Comparison of ENCODE assay signal across 15 cellular contexts in the genomic region with DNA sequence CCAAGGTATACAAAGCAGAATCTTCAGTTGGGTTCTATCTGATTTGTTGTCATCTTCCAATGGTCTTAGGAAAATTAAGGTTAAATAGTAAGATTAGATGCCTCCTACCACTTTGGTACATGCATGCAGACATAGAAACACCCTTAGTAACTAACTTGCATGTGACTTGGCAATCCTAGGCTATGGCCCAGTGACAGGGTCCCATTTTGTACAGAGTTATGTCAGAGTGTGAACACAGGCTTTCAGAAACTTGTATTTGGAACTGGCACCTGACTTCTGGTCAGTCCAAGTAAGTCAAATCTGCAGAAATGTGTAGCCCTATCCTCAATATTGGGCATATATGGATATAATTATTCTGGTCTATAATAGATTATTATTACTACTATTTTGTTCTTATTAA. TPM values are rescaled to one million over a fixed set of nuclear protein-coding genes. Genes with fewer than 3 reads are reported as not detected.
A peak's percentile ranks its signal among the peaks of the same experiment; 100 is the strongest.
DNase-seq lines count a peak whose midpoint lies in the region; ATAC-seq, FAIRE-seq and TF ChIP-seq lines count a peak whose summit lies in the region.
"Had no signal": no experiment of that assay in that cellular context is flagged by ENCODE, and none has a peak within 500 bp of the region (broad histone marks: within the 10 kb centered on the region; RNA-seq: fewer than 3 reads in every experiment).

No MANE protein-coding gene starts in this region.

- TF ChIP-seq RAD21 in GM12878 (IDR thresholded peaks at IDR 0.05; ENCODE audit: insufficient read depth, low read depth, low read length) (no peak), SK-N-SH (IDR thresholded peaks at IDR 0.05; ENCODE audit: low read length) (no peak)

- H3K36me3 ChIP-seq in left ventricle myocardium inferior, result no peaks in the 10 kb centered on the region
- no peaks in the 10 kb centered on the region for H3K36me3 ChIP-seq in right atrium auricular region
- no peaks in the 10 kb centered on the region for H3K36me3 ChIP-seq in RWPE2 (ENCODE audit: low read depth)
- H3K36me3 ChIP-seq in GM12878 (ENCODE audit: control insufficient read depth in 2 of 2, insufficient read depth in 2 of 2, low read length in 1 of 2), result peaks cover 3 to 9% of the 10 kb centered on the region in 2 experiments
- H3K36me3 ChIP-seq in vagina, result no peaks in the 10 kb centered on the region
- H3K36me3 ChIP-seq in SK-N-SH (replicated peaks in 1 of 2; ENCODE audit: control insufficient read depth in 1 of 2, insufficient read depth in 2 of 2, low read length in 1 of 2), result no peaks in the 10 kb centered on the region

- CTCF ChIA-PET in GM12878 (lab: Yijun Ruan, JAX), result interaction anchor here (0.8 to 6.5 kb wide), 16 partner anchors 11 to 217 kb away, joined by 3 to 58 read pairs (median 4); no protein-coding TSS in a partner anchor
- CTCF ChIA-PET in SK-N-SH (lab: Yijun Ruan, JAX), result no interaction called here

- peaks cover 48% of the 10 kb centered on the region for H3K4me1 ChIP-seq in left ventricle myocardium inferior
- H3K4me1 ChIP-seq in right atrium auricular region, result peaks cover 0 to 38% of the 10 kb centered on the region in 2 donors
- peaks cover 25% of the 10 kb centered on the region for H3K4me1 ChIP-seq in RWPE2 (ENCODE audit: insufficient read depth, poor library complexity, severe bottlenecking)
- H3K4me1 ChIP-seq in GM12878 (ENCODE audit: control insufficient read depth, insufficient read depth, low read length), result peaks cover 80% of the 10 kb centered on the region
- peaks cover 29% of the 10 kb centered on the region for H3K4me1 ChIP-seq in vagina
- peaks cover 19% of the 10 kb centered on the region for H3K4me1 ChIP-seq in foreskin keratinocyte
- H3K4me1 ChIP-seq in SK-N-SH (ENCODE audit: control insufficient read depth in 1 of 2, insufficient read depth in 2 of 2, low read depth in 1 of 2, low read length in 1 of 2), result peaks cover 0 to 46% of the 10 kb centered on the region in 2 experiments

- POLR2A ChIA-PET in GM12878 (lab: Charles Lee), result interaction anchor here (0.6 to 12.2 kb wide), 11 partner anchors 15 to 59 kb away, joined by 3 to 339 read pairs (median 11); no protein-coding TSS in a partner anchor
- POLR2A ChIA-PET in SK-N-SH (lab: Yijun Ruan, JAX), result no interaction called here

- RAD21 ChIA-PET in GM12878 (lab: Charles Lee; ENCODE audit: unreplicated experiment), result interaction anchor here (0.8 to 8.1 kb wide), 21 partner anchors 11 to 145 kb away, joined by 3 to 71 read pairs (median 6); no protein-coding TSS in a partner anchor

- H3K27ac ChIP-seq in left ventricle myocardium inferior (replicated peaks) (peak overlapping the region; percentile 61), right atrium auricular region (no peak overlapping the region), RWPE2 (ENCODE audit: poor library complexity, severe bottlenecking) (peak overlapping the region; percentile 56), GM12878 (ENCODE audit: control insufficient read depth, insufficient read depth) (peak overlapping the region; percentile 97), vagina (peak overlapping the region; percentile 89), foreskin keratinocyte (no peak overlapping the region), SK-N-SH (ENCODE audit: low read depth in 2 of 2, low read length in 1 of 2) (peak overlapping the region in 1 of 2 experiments; percentile 80; a peak in 1 of 4 replicates)

- no peak for FAIRE-seq in GM12878 (lab: Jason Lieb, UNC)
- FAIRE-seq: HTR-8/SVneo, kidney had no signal

- H3K4me3 ChIP-seq in left ventricle myocardium inferior, result no peak overlapping the region
- H3K4me3 ChIP-seq in right atrium auricular region, result no peak overlapping the region
- H3K4me3 ChIP-seq in RWPE2 (ENCODE audit: severe bottlenecking), result no peak overlapping the region
- H3K4me3 ChIP-seq in GM12878, result no peak overlapping the region
- H3K4me3 ChIP-seq in vagina, result no peak overlapping the region
- H3K4me3 ChIP-seq in SK-N-SH (ENCODE audit: low read depth in 2 of 2, low read length in 1 of 2), result no peak overlapping the region

- H3K27me3 ChIP-seq in left ventricle myocardium inferior (ENCODE audit: low read depth), result no peaks in the 10 kb centered on the region
- no peaks in the 10 kb centered on the region for H3K27me3 ChIP-seq in right atrium auricular region
- no peaks in the 10 kb centered on the region for H3K27me3 ChIP-seq in RWPE2 (ENCODE audit: insufficient read depth, poor library complexity, severe bottlenecking)
- no peaks in the 10 kb centered on the region for H3K27me3 ChIP-seq in GM12878 (replicated peaks in 1 of 2; ENCODE audit: control insufficient read depth in 2 of 2, insufficient read depth in 2 of 2, low read length in 1 of 2)
- H3K27me3 ChIP-seq in vagina, result no peaks in the 10 kb centered on the region
- no peaks in the 10 kb centered on the region for H3K27me3 ChIP-seq in foreskin keratinocyte
- H3K27me3 ChIP-seq in SK-N-SH (ENCODE audit: insufficient read depth), result no peaks in the 10 kb centered on the region

- H4K20me1 ChIP-seq in GM12878 (ENCODE audit: control insufficient read depth, insufficient read depth) (no peaks in the 10 kb centered on the region), SK-N-SH (ENCODE audit: insufficient read depth) (no peaks in the 10 kb centered on the region)

- no peaks in the 10 kb centered on the region for H3K9me2 ChIP-seq in SK-N-SH

- TF ChIP-seq POLR2A in GM12878 (IDR thresholded peaks at IDR 0.05; ENCODE audit: low read depth, low read length) (no peak), vagina (IDR thresholded peaks at IDR 0.05) (no peak)

- TF ChIP-seq EP300 in GM12878 (IDR thresholded peaks at IDR 0.05; ENCODE audit: borderline replicate concordance in 1 of 2, control insufficient read depth in 1 of 2, low read depth in 2 of 2, low read length in 2 of 2) (no peak), SK-N-SH (IDR thresholded peaks at IDR 0.05; ENCODE audit: borderline replicate concordance in 1 of 2, low read depth in 1 of 2, low read length in 1 of 2) (no peak)

- H3K4me2 ChIP-seq in GM12878 (ENCODE audit: control insufficient read depth, insufficient read depth) (peak overlapping the region; percentile 26), SK-N-SH (no peak overlapping the region)

- no peak for TF ChIP-seq CTCF in left ventricle myocardium inferior (IDR thresholded peaks at IDR 0.05; ENCODE audit: borderline replicate concordance)
- no peak for TF ChIP-seq CTCF in right atrium auricular region (IDR thresholded peaks at IDR 0.05)
- no peak for TF ChIP-seq CTCF in RWPE2 (IDR thresholded peaks at IDR 0.05; ENCODE audit: poor library complexity, severe bottlenecking)
- TF ChIP-seq CTCF in GM12878 (IDR thresholded peaks at IDR 0.05 in 2 of 3, conservative IDR thresholded peaks at IDR 0.05 in 1 of 3; ENCODE audit: control insufficient read depth in 2 of 3, extremely low read depth in 1 of 3, insufficient read depth in 1 of 3, low read depth in 3 of 3, low read length in 3 of 3), result no peak
- TF ChIP-seq CTCF in vagina (IDR thresholded peaks at IDR 0.05), result no peak
- TF ChIP-seq CTCF in foreskin keratinocyte (conservative IDR thresholded peaks at IDR 0.05), result no peak
- no peak for TF ChIP-seq CTCF in SK-N-SH (IDR thresholded peaks at IDR 0.05)

- BruUV-seq in GM12878 (replicated peaks; lab: Mats Ljungman, UMichigan), result no TSS peak

- peaks cover 5% of the 10 kb centered on the region for H3F3A ChIP-seq in SK-N-SH (replicated peaks; ENCODE audit: insufficient read depth)

- H3K79me2 ChIP-seq in GM12878 (ENCODE audit: control insufficient read depth, insufficient read depth, low read length) (peaks cover 62% of the 10 kb centered on the region), SK-N-SH (ENCODE audit: insufficient read depth) (no peaks in the 10 kb centered on the region)

- H3K9ac ChIP-seq in GM12878 (ENCODE audit: control insufficient read depth, insufficient read depth, low read length), result peak overlapping the region; percentile 17; the same call in 1 of the 2 replicates
- no peak overlapping the region for H3K9ac ChIP-seq in SK-N-SH

- SMC1A ChIA-PET in GM12878 (lab: Charles Lee; ENCODE audit: uncharacterized antibody, unreplicated experiment), result interaction anchor here (1.0 to 12.3 kb wide), 14 partner anchors 11 to 151 kb away, joined by 3 to 399 read pairs (median 14); no protein-coding TSS in a partner anchor

- no peaks in the 10 kb centered on the region for H3K9me3 ChIP-seq in left ventricle myocardium inferior (replicated peaks)
- no peaks in the 10 kb centered on the region for H3K9me3 ChIP-seq in right atrium auricular region
- H3K9me3 ChIP-seq in RWPE2 (ENCODE audit: severe bottlenecking), result no peaks in the 10 kb centered on the region
- H3K9me3 ChIP-seq in GM12878 (replicated peaks; ENCODE audit: control insufficient read depth, insufficient read depth, low read length), result no peaks in the 10 kb centered on the region
- no peaks in the 10 kb centered on the region for H3K9me3 ChIP-seq in vagina
- no peaks in the 10 kb centered on the region for H3K9me3 ChIP-seq in SK-N-SH

- ATAC-seq in RWPE2 (ENCODE audit: low read depth) (no peak), GM12878 (peak; percentile 35), foreskin keratinocyte (no peak)

- in situ Hi-C loops in GM12878 (cut with MboI), result no loop called here

- DNase-seq in left ventricle myocardium inferior (no peak), right atrium auricular region (ENCODE audit: low spot score) (no peak), RWPE2 (ENCODE audit: low spot score) (no peak), GM12878 (ENCODE audit: low read depth, low spot score) (no peak), vagina (ENCODE audit: extremely low spot score in 2 of 2) (no peak), foreskin keratinocyte (no peak), SK-N-SH (no peak), dedifferentiated amniotic fluid mesenchymal stem cell (ENCODE audit: extremely low spot score) (no peak)
- DNase-seq: activated CD4-positive, alpha-beta T cell treated with anti-CD3 and anti-CD28 coated beads for 1 hour; activated effector memory CD4-positive, alpha-beta T cell treated with anti-CD3 and anti-CD28 coated beads, Interleukin-2, amount 50 U/mL, for 16 hours; kidney; midbrain; NCI-H1417 treated with DMSO at 0.1 percent for 48 hours; NCI-H2171 had no signal

- H2AFZ ChIP-seq in GM12878 (ENCODE audit: control insufficient read depth, low read depth, low read length), result no peak overlapping the region
- H2AFZ ChIP-seq in SK-N-SH (ENCODE audit: low read depth), result no peak overlapping the region

- intact Hi-C loops in left ventricle myocardium inferior (cut with micrococcal nuclease) (no loop called here), GM12878 (cut with micrococcal nuclease; ENCODE audit: unreplicated experiment) (loop anchor here (2.0 kb wide), 1 partner anchor 45 kb away; no protein-coding TSS in a partner anchor), vagina (cut with DNase I) (no loop called here)

RNA-seq across cellular contexts. Expression of a gene that starts 53.1 kb away (rescaled TPM):
- total RNA-seq in left ventricle myocardium inferior (118 TPM), right atrium auricular region (100 to 1,000 TPM; 250 to 251 TPM), GM12878 (2014; rRNA removed) (248 and 269 TPM in 2 replicates), GM12878 (2014; rRNA removed; fragmentation: Illumina TruSeq; extraction: Trizol) (210 and 218 TPM in 2 replicates), GM12878 (2021) (161 and 169 TPM in 2 replicates), vagina (145 TPM), foreskin keratinocyte (211 and 266 TPM in 2 replicates)
- 77.8 and 78.3 TPM in 2 replicates for total RNA-seq in GM12878 (2013; cell fraction: nucleolus; rRNA removed)
- polyA plus RNA-seq in GM12878 (2011; ENCODE audit: low read depth), result 154 TPM
- polyA plus RNA-seq in GM12878 (2011; rRNA removed) (302 and 306 TPM in 2 replicates), GM12878 (2014; fragmentation: Illumina TruSeq; extraction: Trizol) (306 and 315 TPM in 2 replicates), GM12878 (2014; fragmentation: Nextera tagmentation; extraction: Ambion mirVana) (100 to 1,000 TPM; 711 to 920 TPM), GM12878 (2014; rRNA removed) (294 and 324 TPM in 2 replicates), GM12878 (2016; fragmentation: Nextera tagmentation; extraction: Ambion mirVana) (100 to 1,000 TPM; 604 to 609 TPM), foreskin keratinocyte (303 and 367 TPM in 2 replicates), SK-N-SH (2012; rRNA removed) (406 and 478 TPM in 2 replicates)
- polyA plus RNA-seq in GM12878 (2011; cell fraction: cytosol; rRNA removed), result 434 and 580 TPM in 2 replicates
- 112 and 139 TPM in 2 replicates for polyA plus RNA-seq in GM12878 (2011; cell fraction: nucleus; rRNA removed)
- 237 and 253 TPM in 2 replicates for polyA plus RNA-seq in GM12878 (2012)
- polyA minus RNA-seq in GM12878 (2011; rRNA and poly(A)+ RNA removed), result 104 and 162 TPM in 2 replicates
- 33.4 and 47.1 TPM in 2 replicates for polyA minus RNA-seq in GM12878 (2011; cell fraction: cytosol; rRNA and poly(A)+ RNA removed)
- 42.2 and 59.7 TPM in 2 replicates for polyA minus RNA-seq in GM12878 (2011; cell fraction: nucleus; rRNA and poly(A)+ RNA removed)
- polyA plus RNA-seq in SK-N-SH (2012; cell fraction: cytosol; rRNA removed), result 402 and 422 TPM in 2 replicates
- 149 and 190 TPM in 2 replicates for polyA plus RNA-seq in SK-N-SH (2012; cell fraction: nucleus; rRNA removed)

Comparison
In these comparisons a context has a peak if more than half of its experiments do, and no peak if none do; other contexts are left out.
1. H3K27ac ChIP-seq: peak in left ventricle myocardium inferior (single experiment), RWPE2 (single experiment), GM12878 (single experiment) and vagina (single experiment); none in right atrium auricular region (0 of 2) and foreskin keratinocyte (single experiment).